Comparison of ENCODE assay signal across 22 cellular contexts in the genomic region with DNA sequence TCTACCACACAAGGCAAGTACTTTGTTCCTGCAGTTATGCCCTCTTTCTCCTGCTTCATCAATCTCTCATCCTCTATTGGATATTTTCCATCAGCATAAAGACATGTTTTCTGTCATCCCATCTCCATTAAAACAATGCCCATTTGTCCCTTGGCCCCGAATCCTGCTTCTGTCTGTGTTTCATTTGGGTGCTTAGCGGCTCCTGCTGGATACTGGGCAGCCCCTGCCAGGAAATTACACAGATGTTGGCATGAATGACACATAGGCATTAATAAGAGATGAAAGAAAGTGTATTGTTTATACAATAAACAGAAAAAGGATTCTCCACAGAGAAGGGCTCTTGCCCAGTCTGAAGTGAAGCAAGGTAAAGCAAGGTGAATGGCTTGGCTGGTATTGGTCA.
"Had no signal": no experiment of that assay in that cellular context is flagged by ENCODE, and none has a peak within 500 bp of the region (broad histone marks: within the 10 kb centered on the region; RNA-seq: fewer than 3 reads in every experiment).

No MANE protein-coding gene starts in this region.

- H3K27me3 ChIP-seq: esophagus muscularis mucosa, gastrocnemius medialis, heart left ventricle, neural progenitor cell, tibial artery had no signal

- H3K4me1 ChIP-seq: esophagus muscularis mucosa, gastrocnemius medialis, heart left ventricle, lower lobe of right lung, neural progenitor cell, psoas muscle, tibial artery had no signal

- H3K4me2 ChIP-seq: neural progenitor cell had no signal

- H3K4me3 ChIP-seq: esophagus muscularis mucosa, gastrocnemius medialis, heart left ventricle, lower lobe of right lung, neural progenitor cell, psoas muscle, tibial artery had no signal

- DNase-seq: activated CD4-positive, alpha-beta T cell treated with anti-CD3 and anti-CD28 coated beads, Interleukin-2, amount 10 ng/mL, durations not matched to agents 24 days and 14 days; activated CD8-positive, alpha-beta memory T cell treated with anti-CD3 and anti-CD28 coated beads, Interleukin-2, amount 10 ng/mL, durations not matched to agents 7 days and 5 days; activated CD8-positive, alpha-beta T cell treated with anti-CD3 and anti-CD28 coated beads for 36 hours; activated gamma-delta T cell; activated T-cell treated with anti-CD3 and anti-CD28 coated beads for 4 hours; gastrocnemius medialis; heart left ventricle; left colon; lower lobe of right lung; naive thymus-derived CD8-positive, alpha-beta T cell; psoas muscle; right cardiac atrium; stimulated activated CD4-positive, alpha-beta T cell treated with anti-CD3 and anti-CD28 coated beads, Interleukin-12 subunit alpha, Interleukin-12 subunit beta, amount 100 ng/mL, for 4 hours; stimulated activated CD4-positive, alpha-beta T cell treated with anti-CD3 and anti-CD28 coated beads, Interleukin-4, amount 100 ng/mL, for 4 hours; stimulated activated naive CD8-positive, alpha-beta T cell treated with anti-CD3 and anti-CD28 coated beads, Interleukin-15, Interleukin-2, amounts not matched to agents 100 U/mL and 50 U/mL, for 24 hours; T-cell; tibial artery had no signal

- H3K27ac ChIP-seq: esophagus muscularis mucosa, gastrocnemius medialis, heart left ventricle, lower lobe of right lung, neural progenitor cell, psoas muscle, tibial artery, VCaP had no signal

- H3K9me3 ChIP-seq: esophagus muscularis mucosa, gastrocnemius medialis, heart left ventricle, lower lobe of right lung, psoas muscle, tibial artery had no signal

- H3K9ac ChIP-seq: neural progenitor cell had no signal

- H2AFZ ChIP-seq: neural progenitor cell had no signal

- ATAC-seq: activated CD4-positive, CD25-positive, alpha-beta regulatory T cell treated with anti-CD3 and anti-CD28 coated beads, Interleukin-2, amount 50 U/mL, for 24 hours; activated CD8-positive, alpha-beta memory T cell treated with anti-CD3 and anti-CD28 coated beads, Interleukin-2, amount 10 ng/mL, durations not matched to agents 7 days and 5 days; activated CD8-positive, alpha-beta T cell treated with anti-CD3 and anti-CD28 coated beads for 36 hours; activated naive CD4-positive, alpha-beta T cell treated with anti-CD3 and anti-CD28 coated beads, Interleukin-2, amount 50 U/mL, for 72 hours; gastrocnemius medialis; heart left ventricle; left colon; lower lobe of right lung; naive thymus-derived CD8-positive, alpha-beta T cell; psoas muscle; right cardiac atrium; stimulated activated naive CD8-positive, alpha-beta T cell treated with anti-CD3 and anti-CD28 coated beads, Interleukin-15, Interleukin-2, amounts not matched to agents 100 U/mL and 50 U/mL, for 24 hours; T-cell had no signal

- H3K36me3 ChIP-seq: esophagus muscularis mucosa, gastrocnemius medialis, heart left ventricle, lower lobe of right lung, neural progenitor cell, tibial artery had no signal
